21 cellular contexts compared by ENCODE assay signal in genomic region chr3:38834717-38835116, GRCh38. TPM values are rescaled to one million over a fixed set of nuclear protein-coding genes. Genes with fewer than 3 reads are reported as not detected.
A peak's percentile ranks its signal among the peaks of the same experiment; 100 is the strongest.
DNase-seq lines count a peak whose midpoint lies in the region; ATAC-seq and TF ChIP-seq lines count a peak whose summit lies in the region.
"Had no signal": no experiment of that assay in that cellular context is flagged by ENCODE, and none has a peak within 500 bp of the region (broad histone marks: within the 10 kb centered on the region; RNA-seq: fewer than 3 reads in every experiment).

No MANE protein-coding gene starts in this region.

- H3K36me3 Mint-ChIP-seq in natural killer cell = no peaks in the 10 kb centered on the region
- H3K36me3 Mint-ChIP-seq in natural killer cell treated with Interleukin-12 subunit alpha and Interleukin-12 subunit beta and Interleukin-15 and Interleukin-18, amount 100 ng/mL, for 72 hours = no peaks in the 10 kb centered on the region
- no peaks in the 10 kb centered on the region for H3K36me3 Mint-ChIP-seq in activated T-helper 2 cell treated with anti-CD3 and anti-CD28 coated beads, Interferon-gamma antibody, Interleukin-2, Interleukin-4, amounts not matched to agents 10 μg/mL and 5 μg/mL and 100 μg/mL, durations not matched to agents 14 hours and 24 hours and 36 hours (ENCODE audit: low read depth)

- H3K4me1 Mint-ChIP-seq in natural killer cell = peaks cover 10% of the 10 kb centered on the region in 2 donors
- H3K4me1 Mint-ChIP-seq in natural killer cell treated with Interleukin-12 subunit alpha and Interleukin-12 subunit beta and Interleukin-15 and Interleukin-18, amount 100 ng/mL, for 72 hours (ENCODE audit: low read depth in 2 of 2) = peaks cover 8 to 10% of the 10 kb centered on the region in 2 donors
- peaks cover 13% of the 10 kb centered on the region for H3K4me1 Mint-ChIP-seq in activated T-helper 2 cell treated with anti-CD3 and anti-CD28 coated beads, Interferon-gamma antibody, Interleukin-2, Interleukin-4, amounts not matched to agents 10 μg/mL and 5 μg/mL and 100 μg/mL, durations not matched to agents 14 hours and 24 hours and 36 hours (ENCODE audit: low read depth)

- H3K27me3 Mint-ChIP-seq in natural killer cell (ENCODE audit: low read depth in 2 of 2) = peaks cover 0 to 10% of the 10 kb centered on the region in 2 donors
- H3K27me3 Mint-ChIP-seq in natural killer cell treated with Interleukin-12 subunit alpha and Interleukin-12 subunit beta and Interleukin-15 and Interleukin-18, amount 100 ng/mL, for 72 hours = peaks cover 2 to 4% of the 10 kb centered on the region in 2 donors
- peaks cover 12% of the 10 kb centered on the region for H3K27me3 Mint-ChIP-seq in activated T-helper 2 cell treated with anti-CD3 and anti-CD28 coated beads, Interferon-gamma antibody, Interleukin-2, Interleukin-4, amounts not matched to agents 10 μg/mL and 5 μg/mL and 100 μg/mL, durations not matched to agents 14 hours and 24 hours and 36 hours (ENCODE audit: low read depth)

- H3K27ac ChIP-seq in aorta (ENCODE audit: low read depth in 1 of 2, low read length in 2 of 2) = peak overlapping the region in 1 of 2 donors; percentile 2
- H3K27ac ChIP-seq: epithelial cell of prostate had no signal

- peak overlapping the region; percentile 43 for H3K4me3 Mint-ChIP-seq in natural killer cell
- no peak overlapping the region for H3K4me3 Mint-ChIP-seq in natural killer cell treated with Interleukin-12 subunit alpha and Interleukin-12 subunit beta and Interleukin-15 and Interleukin-18, amount 100 ng/mL, for 72 hours
- no peak overlapping the region for H3K4me3 Mint-ChIP-seq in activated T-helper 2 cell treated with anti-CD3 and anti-CD28 coated beads, Interferon-gamma antibody, Interleukin-2, Interleukin-4, amounts not matched to agents 10 μg/mL and 5 μg/mL and 100 μg/mL, durations not matched to agents 14 hours and 24 hours and 36 hours (ENCODE audit: low read depth)

- no peaks in the 10 kb centered on the region for H3K4me1 ChIP-seq in aorta (ENCODE audit: control insufficient read depth in 1 of 2, insufficient read depth in 2 of 2, low read length in 2 of 2)

- DNase-seq in natural killer cell = no peak
- no peak for DNase-seq in natural killer cell treated with Interleukin-12 subunit alpha and Interleukin-12 subunit beta and Interleukin-15 and Interleukin-18, amount 100 ng/mL, for 72 hours (ENCODE audit: low spot score)
- DNase-seq in activated T-helper 2 cell treated with anti-CD3 and anti-CD28 coated beads, Interferon-gamma antibody, Interleukin-2, Interleukin-4, amounts not matched to agents 10 μg/mL and 5 μg/mL and 100 μg/mL, durations not matched to agents 14 hours and 24 hours and 36 hours (ENCODE audit: low spot score) = no peak
- peak; percentile 28 for DNase-seq in iris pigment epithelial cell (ENCODE audit: low read depth)
- DNase-seq in NAMALWA (ENCODE audit: low spot score) = no peak
- no peak for DNase-seq in aorta
- DNase-seq: activated T-cell treated with anti-CD3 and anti-CD28 coated beads for 4 hours, AML-193, cortex of kidney, GF-D8, glutamatergic neuron, NCI-H187 treated with DMSO at 0.1 percent for 48 hours, SIG-M5 had no signal

- no peak for TF ChIP-seq CTCF in natural killer cell (IDR thresholded peaks at IDR 0.05)

- no peaks in the 10 kb centered on the region for H3K36me3 ChIP-seq in aorta (ENCODE audit: control insufficient read depth in 1 of 2, insufficient read depth in 2 of 2, low read length in 1 of 2)

- no peaks in the 10 kb centered on the region for H3K9me3 Mint-ChIP-seq in natural killer cell
- H3K9me3 Mint-ChIP-seq in natural killer cell treated with Interleukin-12 subunit alpha and Interleukin-12 subunit beta and Interleukin-15 and Interleukin-18, amount 100 ng/mL, for 72 hours = no peaks in the 10 kb centered on the region
- no peaks in the 10 kb centered on the region for H3K9me3 Mint-ChIP-seq in activated T-helper 2 cell treated with anti-CD3 and anti-CD28 coated beads, Interferon-gamma antibody, Interleukin-2, Interleukin-4, amounts not matched to agents 10 μg/mL and 5 μg/mL and 100 μg/mL, durations not matched to agents 14 hours and 24 hours and 36 hours

- no peak overlapping the region for H3K4me3 ChIP-seq in aorta (ENCODE audit: low read length in 2 of 2)

- ATAC-seq in natural killer cell (no peak), GM21526 (IDR thresholded peaks at IDR 0.05; ENCODE audit: low FRiP score, unreplicated experiment) (no peak), HG03175 (IDR thresholded peaks at IDR 0.05; ENCODE audit: unreplicated experiment) (no peak), aorta (ENCODE audit: low FRiP score) (no peak)
- no peak for ATAC-seq in natural killer cell treated with Interleukin-12 subunit alpha and Interleukin-12 subunit beta and Interleukin-15 and Interleukin-18, amount 100 ng/mL, for 72 hours

- peak overlapping the region; percentile 3 to 37 for H3K27ac Mint-ChIP-seq in natural killer cell
- H3K27ac Mint-ChIP-seq in natural killer cell treated with Interleukin-12 subunit alpha and Interleukin-12 subunit beta and Interleukin-15 and Interleukin-18, amount 100 ng/mL, for 72 hours = no peak overlapping the region
- H3K27ac Mint-ChIP-seq in activated T-helper 2 cell treated with anti-CD3 and anti-CD28 coated beads, Interferon-gamma antibody, Interleukin-2, Interleukin-4, amounts not matched to agents 10 μg/mL and 5 μg/mL and 100 μg/mL, durations not matched to agents 14 hours and 24 hours and 36 hours = peak overlapping the region; percentile 67

- H3K9me3 ChIP-seq in aorta (ENCODE audit: control insufficient read depth, low read length) = no peaks in the 10 kb centered on the region

- no peaks in the 10 kb centered on the region for H3K27me3 ChIP-seq in aorta (ENCODE audit: control insufficient read depth in 1 of 2, insufficient read depth in 2 of 2, low read length in 1 of 2)

- intact Hi-C loops in natural killer cell (cut with micrococcal nuclease) = no loop called here
- intact Hi-C loops in activated T-helper 2 cell treated with anti-CD3 and anti-CD28 coated beads, Interferon-gamma antibody, Interleukin-2, Interleukin-4, amounts not matched to agents 10 μg/mL and 5 μg/mL and 100 μg/mL, durations not matched to agents 14 hours and 24 hours and 36 hours (cut with micrococcal nuclease) = no loop called here
- intact Hi-C loops in aorta (cut with DNase I) = loop anchor here in 1 of 2 donors (5.0 kb wide), 1 partner anchor 117 kb away; no protein-coding TSS in a partner anchor

RNA-seq across cellular contexts. Expression of gene SCN10A, which starts 18.7 kb away (rescaled TPM):
- total RNA-seq in natural killer cell (not detected), aorta (not detected)
- total RNA-seq in natural killer cell treated with Interleukin-12 subunit alpha and Interleukin-12 subunit beta and Interleukin-15 and Interleukin-18, amount 100 ng/mL, for 72 hours = not detected
- not detected in 2 replicates for total RNA-seq in activated T-helper 2 cell treated with anti-CD3 and anti-CD28 coated beads, Interferon-gamma antibody, Interleukin-2, Interleukin-4, amounts not matched to agents 10 μg/mL and 5 μg/mL and 100 μg/mL, durations not matched to agents 14 hours and 24 hours and 36 hours
- not detected for polyA plus RNA-seq in aorta
- total RNA-seq: HT1080, mammary epithelial cell, NCI-H460, renal cortical epithelial cell had no signal
- polyA plus RNA-seq: mammary epithelial cell, neural cell had no signal

Comparison
In these comparisons a context has a peak if more than half of its experiments do, and no peak if none do; other contexts are left out.
1. H3K27ac Mint-ChIP-seq: peak in natural killer cell (2 of 2) and activated T-helper 2 cell treated with anti-CD3 and anti-CD28 coated beads, Interferon-gamma antibody, Interleukin-2, Interleukin-4, amounts not matched to agents 10 μg/mL and 5 μg/mL and 100 μg/mL, durations not matched to agents 14 hours and 24 hours and 36 hours (single experiment); none in natural killer cell treated with Interleukin-12 subunit alpha and Interleukin-12 subunit beta and Interleukin-15 and Interleukin-18, amount 100 ng/mL, for 72 hours (0 of 2).